In genomic region chr3:170534232-170534631, GRCh38 we compare ENCODE assay signal across 33 cellular contexts. TPM values are rescaled to one million over a fixed set of nuclear protein-coding genes. Genes with fewer than 3 reads are reported as not detected.
"Had no signal": no experiment of that assay in that cellular context is flagged by ENCODE, and none has a peak within 500 bp of the region (broad histone marks: within the 10 kb centered on the region; RNA-seq: fewer than 3 reads in every experiment).

No MANE protein-coding gene starts in this region.

- FAIRE-seq: pancreas, small intestine had no signal

- H3K9me3 ChIP-seq: ascending aorta, heart right ventricle, pancreas, prostate gland, sigmoid colon, thoracic aorta, uterus had no signal

- H3K4me3 Mint-ChIP-seq: activated naive CD4-positive, alpha-beta T cell treated with anti-CD3 and anti-CD28 coated beads, Interleukin-2, amount 10 ng/mL, durations not matched to agents 7 days and 5 days; activated naive CD8-positive, alpha-beta T cell treated with anti-CD3 and anti-CD28 coated beads, Interleukin-2, amount 10 ng/mL, durations not matched to agents 7 days and 5 days; brain; central memory CD8-positive, alpha-beta T cell; dendritic cell treated with granulocyte-macrophage colony-stimulating factor and Interleukin-4, amounts not matched to agents 40 ng/mL and 50 ng/mL, for 4 days; endodermal cell; mesothelial cell of epicardium; naive thymus-derived CD4-positive, alpha-beta T cell; neural crest cell; stimulated activated effector memory CD8-positive, alpha-beta T cell treated with anti-CD3 and anti-CD28 coated beads, Interleukin-12 subunit alpha, Interleukin-12 subunit beta, amount 100 ng/mL, for 72 hours; stimulated activated naive CD8-positive, alpha-beta T cell treated with anti-CD3 and anti-CD28 coated beads, Interleukin-15, Interleukin-2, amounts not matched to agents 100 ng/mL and 50 ng/mL, for 24 hours; type B pancreatic cell had no signal

- ATAC-seq: activated CD4-positive, CD25-positive, alpha-beta regulatory T cell treated with anti-CD3 and anti-CD28 coated beads, Interleukin-2, amount 50 U/mL, for 24 hours; heart right ventricle; left ventricle myocardium superior; naive thymus-derived CD4-positive, alpha-beta T cell; pancreas; stimulated activated effector memory CD8-positive, alpha-beta T cell treated with anti-CD3 and anti-CD28 coated beads, Interleukin-12 subunit alpha, Interleukin-12 subunit beta, amount 100 ng/mL, for 72 hours had no signal

- DNase-seq: activated CD4-positive, alpha-beta T cell treated with anti-CD3 and anti-CD28 coated beads for 48 hours; activated CD4-positive, alpha-beta T cell treated with anti-CD3 and anti-CD28 coated beads, Interleukin-2, amount 50 U/mL, for 48 hours; activated CD8-positive, alpha-beta memory T cell treated with anti-CD3 and anti-CD28 coated beads, Interleukin-2, amount 50 U/mL, for 4 hours; activated gamma-delta T cell; activated naive CD4-positive, alpha-beta T cell treated with anti-CD3 and anti-CD28 coated beads, Interleukin-2, amount 10 ng/mL, durations not matched to agents 7 days and 5 days; activated naive CD8-positive, alpha-beta T cell treated with anti-CD3 and anti-CD28 coated beads, Interleukin-2, amount 10 ng/mL, durations not matched to agents 7 days and 5 days; activated T-cell treated with anti-CD3 and anti-CD28 coated beads, Interleukin-2, amount 50 U/mL, for 1 hour; endodermal cell; heart right ventricle; left ventricle myocardium superior; naive thymus-derived CD4-positive, alpha-beta T cell; nucleus accumbens; pancreas; sigmoid colon; small intestine; stimulated activated CD4-positive, alpha-beta T cell treated with anti-CD3 and anti-CD28 coated beads, Interleukin-4, amount 100 ng/mL, for 24 hours; uterus had no signal

- H3K27ac Mint-ChIP-seq: activated naive CD4-positive, alpha-beta T cell treated with anti-CD3 and anti-CD28 coated beads, Interleukin-2, amount 10 ng/mL, durations not matched to agents 7 days and 5 days; activated naive CD8-positive, alpha-beta T cell treated with anti-CD3 and anti-CD28 coated beads, Interleukin-2, amount 10 ng/mL, durations not matched to agents 7 days and 5 days; brain; dendritic cell treated with granulocyte-macrophage colony-stimulating factor and Interleukin-4, amounts not matched to agents 40 ng/mL and 50 ng/mL, for 4 days; endodermal cell; mesothelial cell of epicardium; naive thymus-derived CD4-positive, alpha-beta T cell; stimulated activated effector memory CD8-positive, alpha-beta T cell treated with anti-CD3 and anti-CD28 coated beads, Interleukin-12 subunit alpha, Interleukin-12 subunit beta, amount 100 ng/mL, for 72 hours; stimulated activated naive CD8-positive, alpha-beta T cell treated with anti-CD3 and anti-CD28 coated beads, Interleukin-15, Interleukin-2, amounts not matched to agents 100 ng/mL and 50 ng/mL, for 24 hours; type B pancreatic cell had no signal

- H3K4me1 Mint-ChIP-seq: activated naive CD4-positive, alpha-beta T cell treated with anti-CD3 and anti-CD28 coated beads, Interleukin-2, amount 10 ng/mL, durations not matched to agents 7 days and 5 days; activated naive CD8-positive, alpha-beta T cell treated with anti-CD3 and anti-CD28 coated beads, Interleukin-2, amount 10 ng/mL, durations not matched to agents 7 days and 5 days; brain; central memory CD8-positive, alpha-beta T cell; neural crest cell; stimulated activated effector memory CD8-positive, alpha-beta T cell treated with anti-CD3 and anti-CD28 coated beads, Interleukin-12 subunit alpha, Interleukin-12 subunit beta, amount 100 ng/mL, for 72 hours had no signal

- H3K4me1 ChIP-seq: ascending aorta, pancreas, prostate gland, sigmoid colon, uterus had no signal

- H3K36me3 ChIP-seq: ascending aorta, heart right ventricle, pancreas, prostate gland, sigmoid colon, thoracic aorta, uterus had no signal

- H3K27me3 ChIP-seq: ascending aorta, sigmoid colon, uterus had no signal

- H3K4me3 ChIP-seq: ascending aorta, heart right ventricle, pancreas, prostate gland, sigmoid colon, thoracic aorta, uterus had no signal

- H3K9me3 Mint-ChIP-seq: activated naive CD4-positive, alpha-beta T cell treated with anti-CD3 and anti-CD28 coated beads, Interleukin-2, amount 10 ng/mL, durations not matched to agents 7 days and 5 days; activated naive CD8-positive, alpha-beta T cell treated with anti-CD3 and anti-CD28 coated beads, Interleukin-2, amount 10 ng/mL, durations not matched to agents 7 days and 5 days; central memory CD8-positive, alpha-beta T cell; dendritic cell treated with granulocyte-macrophage colony-stimulating factor and Interleukin-4, amounts not matched to agents 40 ng/mL and 50 ng/mL, for 4 days; endodermal cell; naive thymus-derived CD4-positive, alpha-beta T cell; neural crest cell; stimulated activated effector memory CD8-positive, alpha-beta T cell treated with anti-CD3 and anti-CD28 coated beads, Interleukin-12 subunit alpha, Interleukin-12 subunit beta, amount 100 ng/mL, for 72 hours; stimulated activated naive CD8-positive, alpha-beta T cell treated with anti-CD3 and anti-CD28 coated beads, Interleukin-15, Interleukin-2, amounts not matched to agents 100 ng/mL and 50 ng/mL, for 24 hours; type B pancreatic cell had no signal

- H3K27ac ChIP-seq: ascending aorta, heart right ventricle, pancreas, prostate gland, sigmoid colon, thoracic aorta, uterus, VCaP had no signal

- H3K36me3 Mint-ChIP-seq: activated naive CD4-positive, alpha-beta T cell treated with anti-CD3 and anti-CD28 coated beads, Interleukin-2, amount 10 ng/mL, durations not matched to agents 7 days and 5 days; activated naive CD8-positive, alpha-beta T cell treated with anti-CD3 and anti-CD28 coated beads, Interleukin-2, amount 10 ng/mL, durations not matched to agents 7 days and 5 days; brain; mesothelial cell of epicardium; naive thymus-derived CD4-positive, alpha-beta T cell; stimulated activated effector memory CD8-positive, alpha-beta T cell treated with anti-CD3 and anti-CD28 coated beads, Interleukin-12 subunit alpha, Interleukin-12 subunit beta, amount 100 ng/mL, for 72 hours; type B pancreatic cell had no signal

RNA-seq across cellular contexts. Expression of gene SLC7A14, which starts 51.6 kb away (rescaled TPM):
- total RNA-seq: activated CD8-positive, alpha-beta memory T cell treated with anti-CD3 and anti-CD28 coated beads for 36 hours; activated naive CD8-positive, alpha-beta T cell treated with anti-CD3 and anti-CD28 coated beads, Interleukin-2, amount 10 ng/mL, durations not matched to agents 7 days and 5 days; ascending aorta; heart right ventricle; left ventricle myocardium superior; naive thymus-derived CD4-positive, alpha-beta T cell; subcutaneous adipose tissue; T-helper 1 cell treated with Interleukin-12 subunit alpha and Interleukin-12 subunit beta and Interleukin-4 antibody, amounts not matched to agents 30 ng/mL and 1 ng/mL, for 36 hours; thoracic aorta had no signal
- polyA plus RNA-seq: naive thymus-derived CD4-positive, alpha-beta T cell had no signal
